ENCODE assay signal across 8 cellular contexts in genomic region chr6:100657678-100658330, GRCh38.
DNase-seq lines count a peak whose midpoint lies in the region; ATAC-seq and TF ChIP-seq lines count a peak whose summit lies in the region.

No MANE protein-coding gene starts in this region.

- H3K9me3 ChIP-seq in mammary epithelial cell (replicated peaks; ENCODE audit: insufficient read depth, low read length): no peaks in the 10 kb centered on the region

- dilution Hi-C loops in mammary epithelial cell (cut with HindIII; ENCODE audit: low sequenced_read_pairs): no loop called here

- H4K20me1 ChIP-seq in mammary epithelial cell (ENCODE audit: insufficient read depth, low read length): no peaks in the 10 kb centered on the region

- WGBS in mammary epithelial cell (ENCODE audit: low coverage, missing lambda C conversion rate): 100% methylated on average over 2 of the region's 2 CpGs

- CTCF ChIA-PET in mammary epithelial cell (lab: Charles Lee; ENCODE audit: low non-redundant PET): interaction anchor here (0.6 kb wide), 1 partner anchor 50 kb away, joined by 3 read pairs; no protein-coding TSS in a partner anchor

- no peak overlapping the region for H2AFZ ChIP-seq in mammary epithelial cell (ENCODE audit: low read depth, low read length)

- H3K4me1 ChIP-seq in mammary epithelial cell (ENCODE audit: insufficient read depth, low read length): peaks cover 2% of the 10 kb centered on the region

- H3K79me2 ChIP-seq in mammary epithelial cell (ENCODE audit: insufficient read depth, low read length): no peaks in the 10 kb centered on the region

- in situ Hi-C loops in mammary epithelial cell (cut with MboI; ENCODE audit: low sequenced_read_pairs in 2 of 2): loop anchor here in 1 of 2 donors (25.0 kb wide), 1 partner anchor 546 kb away; no protein-coding TSS in a partner anchor

- DNase-seq in EH (ENCODE audit: low read depth): peak; percentile 31
- DNase-seq in NCI-H2171 treated with DMSO at 0.1 percent for 48 hours (lab: John Stamatoyannopoulos, UW): peak; percentile 68
- DNase-seq in mammary epithelial cell: no peak
- peak; percentile 51 for DNase-seq in renal cortical epithelial cell (ENCODE audit: low read depth)
- DNase-seq in kidney glomerular epithelial cell (lab: John Stamatoyannopoulos, UW): no peak
- DNase-seq in stimulated activated naive CD4-positive, alpha-beta T cell (lab: John Stamatoyannopoulos, UW): no peak
- DNase-seq in activated naive CD4-positive, alpha-beta T cell treated with anti-CD3 and anti-CD28 coated beads, Interleukin-2, amount 50 U/mL, for 16 hours: no peak

- no peak overlapping the region for H3K4me3 ChIP-seq in mammary epithelial cell (replicated peaks in 1 of 3; ENCODE audit: insufficient read depth in 1 of 3, low read depth in 2 of 3, low read length in 3 of 3)

- no peak overlapping the region for H3K9ac ChIP-seq in mammary epithelial cell (ENCODE audit: insufficient read depth, low read length)

- no peak overlapping the region for H3K4me2 ChIP-seq in mammary epithelial cell (ENCODE audit: insufficient read depth, low read depth, low read length)

- H3K27me3 ChIP-seq in mammary epithelial cell (ENCODE audit: insufficient read depth, low read length): no peaks in the 10 kb centered on the region

- H3K27ac ChIP-seq in mammary epithelial cell (ENCODE audit: insufficient read depth, low read depth, low read length): no peak overlapping the region

- H3K36me3 ChIP-seq in mammary epithelial cell (ENCODE audit: insufficient read depth, low read length): peaks cover 10% of the 10 kb centered on the region

- peak; percentile 63 to 64 for TF ChIP-seq CTCF in mammary epithelial cell (conservative IDR thresholded peaks at IDR 0.05 in 1 of 2, IDR thresholded peaks at IDR 0.05 in 1 of 2; ENCODE audit: extremely low read depth in 1 of 2, insufficient read depth in 1 of 2, low read depth in 1 of 2, low read length in 2 of 2)

- no TSS peak for BruUV-seq in mammary epithelial cell (replicated peaks; lab: Mats Ljungman, UMichigan)

- intact Hi-C loops in mammary epithelial cell (cut with micrococcal nuclease): loop anchor here (1.0 to 5.0 kb wide), 5 partner anchors 166 to 551 kb away; no protein-coding TSS in a partner anchor

- peak; percentile 63 for ATAC-seq in HG02759 (IDR thresholded peaks at IDR 0.05; ENCODE audit: unreplicated experiment)

Comparison
In these comparisons a context has a peak if more than half of its experiments do, and no peak if none do; other contexts are left out.
1. DNase-seq: peak in EH (single experiment), NCI-H2171 treated with DMSO at 0.1 percent for 48 hours (single experiment) and renal cortical epithelial cell (single experiment); none in mammary epithelial cell (single experiment), kidney glomerular epithelial cell (single experiment), stimulated activated naive CD4-positive, alpha-beta T cell (0 of 6) and activated naive CD4-positive, alpha-beta T cell treated with anti-CD3 and anti-CD28 coated beads, Interleukin-2, amount 50 U/mL, for 16 hours (single experiment).